In the genomic region with DNA sequence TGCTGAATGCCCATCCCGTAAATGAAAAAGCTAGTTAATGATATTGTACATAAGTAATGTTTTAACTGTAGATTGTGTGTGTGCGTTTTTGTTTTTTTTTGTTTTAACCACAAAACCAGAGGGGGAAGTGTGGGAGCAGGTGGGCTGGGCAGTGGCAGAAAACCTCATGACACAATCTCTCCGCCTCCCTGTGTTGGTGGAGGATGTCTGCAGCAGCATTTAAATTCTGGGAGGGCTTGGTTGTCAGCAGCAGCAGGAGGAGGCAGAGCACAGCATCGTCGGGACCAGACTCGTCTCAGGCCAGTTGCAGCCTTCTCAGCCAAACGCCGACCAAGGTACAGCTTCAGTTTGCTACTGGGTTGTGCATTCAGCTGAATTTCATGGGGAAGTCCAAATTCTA, we compare ENCODE assay signal across 2 cellular contexts.
TF ChIP-seq lines count a peak whose summit lies in the region.

A gene (plus strand): TSS at position 249 of the 400 bp plus-strand sequence. CDS start 1,182 bp downstream, outside the sequence.

TF ChIP-seq in A549, 52 proteins besides CTCF, POLR2A, EP300 and RAD21 (continued from another document):
- TF ChIP-seq SREBF2 (IDR thresholded peaks at IDR 0.05) (no peak), JUN (IDR thresholded peaks at IDR 0.05) (peak in 1 of 2 experiments; percentile 30; a peak in 1 of 5 replicates)

TF ChIP-seq in H1, 55 proteins besides CTCF, POLR2A, EP300 and RAD21:
- 0 out of 2 replicates have a peak, but pooled peaks have one; percentile 21 for TF ChIP-seq TAF1 (IDR thresholded peaks at IDR 0.05; ENCODE audit: low read depth, low read length)
- TF ChIP-seq EGR1 (IDR thresholded peaks at IDR 0.05; ENCODE audit: borderline replicate concordance, low read depth, low read length), result no peak
- peak; percentile 34; the same call in 1 of the 2 replicates for TF ChIP-seq TBP (IDR thresholded peaks at IDR 0.05; ENCODE audit: low read depth, low read length)
